Comparison of ENCODE assay signal across 1 cellular context in the genomic region with DNA sequence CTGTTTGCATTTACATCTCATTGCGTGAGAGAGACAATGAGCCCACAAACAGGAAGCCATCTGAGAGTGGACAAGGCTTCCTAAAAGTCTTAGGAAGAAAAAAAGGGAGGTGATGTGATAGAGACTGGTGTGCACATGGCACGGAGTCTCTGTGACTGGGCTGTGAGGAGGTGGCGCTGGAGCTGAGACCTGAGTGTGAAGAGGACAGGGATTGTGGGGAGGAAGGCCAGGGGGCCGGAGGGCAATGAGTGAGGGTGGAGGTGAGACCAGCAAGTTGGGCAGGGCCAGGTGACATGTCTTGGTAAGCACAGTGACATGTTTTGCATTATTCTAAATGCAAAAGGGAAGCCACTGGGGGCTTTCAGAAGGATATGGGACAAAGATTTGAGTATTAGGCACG.
TF ChIP-seq lines count a peak whose summit lies in the region.

No MANE protein-coding gene starts in this region.

TF ChIP-seq in H1, 55 proteins besides CTCF, POLR2A, EP300 and RAD21:
- no peak for TF ChIP-seq YY1 (IDR thresholded peaks at IDR 0.05; ENCODE audit: low read depth, low read length)
- no peak for TF ChIP-seq CBX8 (IDR thresholded peaks at IDR 0.05; ENCODE audit: borderline replicate concordance, low read depth, low read length)
- TF ChIP-seq HDAC6 (IDR thresholded peaks at IDR 0.05; ENCODE audit: low read depth, low read length), result no peak
- no peak for TF ChIP-seq RNF2 (IDR thresholded peaks at IDR 0.05; ENCODE audit: borderline replicate concordance, low read depth, low read length, missing control alignments, poor library complexity, severe bottlenecking)
- no peak for TF ChIP-seq BRCA1 (IDR thresholded peaks at IDR 0.05; ENCODE audit: low read depth, low read length)
- TF ChIP-seq GABPA (IDR thresholded peaks at IDR 0.05; ENCODE audit: borderline replicate concordance, insufficient read depth, low read length), result no peak
- no peak for TF ChIP-seq PHF8 (conservative IDR thresholded peaks at IDR 0.05; ENCODE audit: low read depth, low read length)
- TF ChIP-seq SP4 (IDR thresholded peaks at IDR 0.05; ENCODE audit: low read length), result no peak
